In genomic region chr2:25587361-25587760, GRCh38 we compare ENCODE assay signal across 11 cellular contexts.
DNase-seq lines count a peak whose midpoint lies in the region; ATAC-seq, FAIRE-seq and TF ChIP-seq lines count a peak whose summit lies in the region.
"Had no signal": no experiment of that assay in that cellular context is flagged by ENCODE, and none has a peak within 500 bp of the region (broad histone marks: within the 10 kb centered on the region; RNA-seq: fewer than 3 reads in every experiment).

No MANE protein-coding gene starts in this region.

- H3K27ac Mint-ChIP-seq in activated T-cell treated with anti-CD3 and anti-CD28 coated beads, Interleukin-2, amount 50 U/mL, for 72 hours = no peak overlapping the region
- no peak overlapping the region for H3K27ac Mint-ChIP-seq in mesothelial cell of epicardium

- WGBS in small intestine, 3 donors = 69 to 87% (median 72%) methylated on average over 4 of the region's 4 CpGs

- H3K36me3 ChIP-seq in small intestine (ENCODE audit: control insufficient read depth in 2 of 2, insufficient read depth in 2 of 2, low read length in 2 of 2) = no peaks in the 10 kb centered on the region
- H3K36me3 ChIP-seq: HAP-1, heart right ventricle had no signal

- no peaks in the 10 kb centered on the region for H3K9me3 Mint-ChIP-seq in activated T-cell treated with anti-CD3 and anti-CD28 coated beads, Interleukin-2, amount 50 U/mL, for 72 hours
- H3K9me3 Mint-ChIP-seq in mesothelial cell of epicardium = no peaks in the 10 kb centered on the region

- TF ChIP-seq CTCF in AG10803 (conservative IDR thresholded peaks at IDR 0.05; ENCODE audit: low read length) = no peak
- TF ChIP-seq CTCF in mesothelial cell of epicardium (IDR thresholded peaks at IDR 0.05; ENCODE audit: unreplicated experiment) = no peak

- no peak overlapping the region for H3K27ac ChIP-seq in small intestine (ENCODE audit: low read depth in 1 of 2, low read length in 1 of 2)
- H3K27ac ChIP-seq: heart right ventricle had no signal

- no peak overlapping the region for H3K4me3 ChIP-seq in AG10803 (ENCODE audit: low read length)
- no peak overlapping the region for H3K4me3 ChIP-seq in small intestine (ENCODE audit: low read depth in 1 of 2, low read length in 2 of 2)
- H3K4me3 ChIP-seq: HAP-1, heart right ventricle had no signal

- peak overlapping the region; percentile 80 to 87 for H3K4me3 Mint-ChIP-seq in activated T-cell treated with anti-CD3 and anti-CD28 coated beads, Interleukin-2, amount 50 U/mL, for 72 hours
- no peak overlapping the region for H3K4me3 Mint-ChIP-seq in mesothelial cell of epicardium

- H3K36me3 Mint-ChIP-seq in activated T-cell treated with anti-CD3 and anti-CD28 coated beads, Interleukin-2, amount 50 U/mL, for 72 hours (ENCODE audit: insufficient read depth in 2 of 2) = no peaks in the 10 kb centered on the region
- no peaks in the 10 kb centered on the region for H3K36me3 Mint-ChIP-seq in mesothelial cell of epicardium

- no peaks in the 10 kb centered on the region for H3K27me3 ChIP-seq in small intestine (ENCODE audit: control insufficient read depth in 2 of 2, insufficient read depth in 2 of 2, low read length in 2 of 2)
- H3K27me3 ChIP-seq: heart right ventricle had no signal

- H3K27me3 Mint-ChIP-seq in activated T-cell treated with anti-CD3 and anti-CD28 coated beads, Interleukin-2, amount 50 U/mL, for 72 hours (ENCODE audit: low read depth) = no peaks in the 10 kb centered on the region
- no peaks in the 10 kb centered on the region for H3K27me3 Mint-ChIP-seq in mesothelial cell of epicardium (ENCODE audit: low read depth)

- H3K9me3 ChIP-seq in small intestine (ENCODE audit: control insufficient read depth, low read depth) = no peaks in the 10 kb centered on the region
- H3K9me3 ChIP-seq: HAP-1, heart right ventricle had no signal

- H3K4me1 ChIP-seq in small intestine (ENCODE audit: control insufficient read depth in 2 of 2, insufficient read depth in 1 of 2, low read depth in 1 of 2, low read length in 1 of 2) = no peaks in the 10 kb centered on the region

- peaks cover 53% of the 10 kb centered on the region for H3K4me1 Mint-ChIP-seq in activated T-cell treated with anti-CD3 and anti-CD28 coated beads, Interleukin-2, amount 50 U/mL, for 72 hours (ENCODE audit: low read depth)
- peaks cover 17% of the 10 kb centered on the region for H3K4me1 Mint-ChIP-seq in mesothelial cell of epicardium

- FAIRE-seq in GM19239 (lab: Jason Lieb, UNC) (peak; percentile 4), small intestine (lab: Jason Lieb, UNC) (no peak)

- peak; percentile 72 to 81 for ATAC-seq in activated T-cell treated with anti-CD3 and anti-CD28 coated beads, Interleukin-2, amount 50 U/mL, for 72 hours (replicated peaks in 1 of 2)
- peak; percentile 37 for ATAC-seq in left lobe of liver
- no peak for ATAC-seq in GM21360 (IDR thresholded peaks at IDR 0.05; ENCODE audit: unreplicated experiment)

- peak; percentile 34 for DNase-seq in AG10803 (ENCODE audit: low read depth)
- DNase-seq in GM19239 (ENCODE audit: insufficient read length, low spot score) = no peak
- DNase-seq in activated T-cell treated with anti-CD3 and anti-CD28 coated beads, Interleukin-2, amount 50 U/mL, for 72 hours = peak; percentile 74 to 77
- DNase-seq in left lobe of liver (ENCODE audit: low spot score) = no peak
- DNase-seq in NCI-H82 (lab: John Stamatoyannopoulos, UW) = no peak
- DNase-seq in small intestine = no peak
- DNase-seq in mesothelial cell of epicardium (ENCODE audit: low spot score in 2 of 2, unreplicated experiment in 2 of 2) = no peak
- DNase-seq: activated effector memory CD4-positive, alpha-beta T cell treated with anti-CD3 and anti-CD28 coated beads, Interleukin-2, amount 50 U/mL, for 16 hours; heart right ventricle had no signal

Comparison
In these comparisons a context has a peak if more than half of its experiments do, and no peak if none do; other contexts are left out.
1. DNase-seq: peak in AG10803 (single experiment) and activated T-cell treated with anti-CD3 and anti-CD28 coated beads, Interleukin-2, amount 50 U/mL, for 72 hours (2 of 2); none in GM19239 (single experiment), left lobe of liver (single experiment), NCI-H82 (single experiment), small intestine (single experiment) and mesothelial cell of epicardium (0 of 2).